In genomic region chr7:150898475-150899011, GRCh38 we compare ENCODE assay signal across 8 cellular contexts. TPM values are rescaled to one million over a fixed set of nuclear protein-coding genes. Genes with fewer than 3 reads are reported as not detected.
A peak's percentile ranks its signal among the peaks of the same experiment; 100 is the strongest.
DNase-seq lines count a peak whose midpoint lies in the region; ATAC-seq, FAIRE-seq and TF ChIP-seq lines count a peak whose summit lies in the region.

No MANE protein-coding gene starts in this region.

- H3K9me3 Mint-ChIP-seq in MCF 10A (ENCODE audit: unreplicated experiment): peaks cover 8% of the 10 kb centered on the region

- no peaks in the 10 kb centered on the region for H3K36me3 ChIP-seq in WERI-Rb-1

- TF ChIP-seq CTCF in WERI-Rb-1 (IDR thresholded peaks at IDR 0.05; ENCODE audit: low read depth, low read length): peak; percentile 94
- peak; percentile 86 for TF ChIP-seq CTCF in MCF 10A (IDR thresholded peaks at IDR 0.05; ENCODE audit: unreplicated experiment)

- no peak for ATAC-seq in HG02884 (IDR thresholded peaks at IDR 0.05; ENCODE audit: unreplicated experiment)

- H3K4me3 ChIP-seq in WERI-Rb-1 (ENCODE audit: low read depth, low read length): no peak overlapping the region

- H3K4me3 Mint-ChIP-seq in MCF 10A (ENCODE audit: unreplicated experiment): no peak overlapping the region

- FAIRE-seq in H54 (lab: Jason Lieb, UNC): no peak

- peak; percentile 88 for DNase-seq in Daoy (ENCODE audit: low read depth)
- DNase-seq in H54 (ENCODE audit: insufficient read length, low spot score): peak; percentile 67
- DNase-seq in NCI-H187 (lab: John Stamatoyannopoulos, UW): peak; percentile 49 to 63
- DNase-seq in WERI-Rb-1: peak; percentile 86
- DNase-seq in MCF 10A (ENCODE audit: unreplicated experiment): peak; percentile 61
- peak; percentile 78 for DNase-seq in inferior parietal cortex (ENCODE audit: extremely low spot score)
- DNase-seq in stimulated activated CD4-positive, alpha-beta T cell treated with anti-CD3 and anti-CD28 coated beads, Interleukin-1b, Interleukin-23, amount 100 ng/mL, for 1 hour (ENCODE audit: low read depth in 2 of 2): peak; percentile 55 to 64

- peaks cover 14% of the 10 kb centered on the region for H3K4me1 Mint-ChIP-seq in MCF 10A (ENCODE audit: insufficient read depth, unreplicated experiment)

- POLR2A ChIA-PET in MCF 10A (lab: Yijun Ruan, JAX): interaction anchor here (0.5 to 1.0 kb wide), 3 partner anchors 8 to 199 kb away, joined by 3 to 4 read pairs (median 3); no protein-coding TSS in a partner anchor

- CTCF ChIA-PET in MCF 10A (lab: Yijun Ruan, JAX): interaction anchor here (0.6 to 3.7 kb wide), 72 partner anchors 9 to 1192 kb away, joined by 3 to 43 read pairs (median 4); partner anchors contain the start of genes ATG9B and NOS3

- intact Hi-C loops in MCF 10A (cut with micrococcal nuclease): loop anchor here (1.0 kb wide), 3 partner anchors 90 to 274 kb away; no protein-coding TSS in a partner anchor

- H3K27ac ChIP-seq in WERI-Rb-1: no peak overlapping the region

- no peak overlapping the region for H3K27ac Mint-ChIP-seq in MCF 10A (ENCODE audit: low read depth, unreplicated experiment)

- no peak for TF ChIP-seq POLR2A in H54 (IDR thresholded peaks at IDR 0.05; ENCODE audit: low read depth, low read length)

- H3K27me3 ChIP-seq in WERI-Rb-1 (ENCODE audit: insufficient read depth, low read depth, severe bottlenecking): no peaks in the 10 kb centered on the region

- H3K9me3 ChIP-seq in WERI-Rb-1 (ENCODE audit: severe bottlenecking): no peaks in the 10 kb centered on the region

- peaks cover 5% of the 10 kb centered on the region for H3K36me3 Mint-ChIP-seq in MCF 10A (ENCODE audit: insufficient read depth, unreplicated experiment)

- BruUV-seq in MCF 10A (replicated peaks; lab: Mats Ljungman, UMichigan): no TSS peak

- peaks cover 26% of the 10 kb centered on the region for H3K27me3 Mint-ChIP-seq in MCF 10A (ENCODE audit: insufficient read depth, unreplicated experiment)

RNA-seq across cellular contexts. Expression of gene AOC1, which starts 46.2 kb away (rescaled TPM):
- 0.17 and 0.36 TPM in 2 replicates for total RNA-seq in Daoy (2014; rRNA removed; shearing (Covaris generic))
- 0.23 TPM in 1 of 2 replicates, not detected in the other for total RNA-seq in MCF 10A (2022)
